Comparison of ENCODE assay signal across 23 cellular contexts in the genomic region with DNA sequence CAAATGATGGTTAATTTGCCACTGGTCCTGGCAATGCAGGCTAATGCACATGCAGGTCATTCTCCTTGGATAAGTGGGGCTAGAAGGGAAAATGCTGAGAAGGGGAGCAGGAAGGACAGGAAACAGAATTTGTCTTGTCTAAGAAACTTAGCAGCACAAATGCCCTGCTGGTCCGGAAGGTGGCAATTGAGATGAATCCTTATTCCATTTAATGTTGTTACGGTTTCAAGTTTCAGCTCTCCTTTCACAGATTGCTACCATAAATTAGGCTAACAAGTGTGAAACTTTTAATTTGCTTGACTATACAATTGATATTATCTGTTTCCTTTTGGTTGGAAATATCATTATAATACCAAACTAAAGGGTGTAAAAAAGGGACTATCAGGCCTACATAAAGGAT.
"Had no signal": no experiment of that assay in that cellular context is flagged by ENCODE, and none has a peak within 500 bp of the region (broad histone marks: within the 10 kb centered on the region; RNA-seq: fewer than 3 reads in every experiment).

No MANE protein-coding gene starts in this region.

- H3K4me3 ChIP-seq: dorsolateral prefrontal cortex, gastrocnemius medialis, left lung, prostate gland, right atrium auricular region, smooth muscle cell, stomach, thyroid gland had no signal

- H3K4me1 Mint-ChIP-seq: naive thymus-derived CD4-positive, alpha-beta T cell; stimulated activated effector memory CD8-positive, alpha-beta T cell treated with anti-CD3 and anti-CD28 coated beads, Interleukin-12 subunit alpha, Interleukin-12 subunit beta, amount 100 ng/mL, for 72 hours had no signal

- H3K4me1 ChIP-seq: gastrocnemius medialis, left lung, prostate gland, right atrium auricular region, stomach, thyroid gland had no signal

- H3K27me3 Mint-ChIP-seq: naive thymus-derived CD4-positive, alpha-beta T cell had no signal

- H3K27ac ChIP-seq: dorsolateral prefrontal cortex, gastrocnemius medialis, left lung, prostate gland, right atrium auricular region, stomach, thyroid gland had no signal

- ATAC-seq: gastrocnemius medialis; left lung; naive thymus-derived CD4-positive, alpha-beta T cell; sciatic nerve; stimulated activated effector memory CD8-positive, alpha-beta T cell treated with anti-CD3 and anti-CD28 coated beads, Interleukin-12 subunit alpha, Interleukin-12 subunit beta, amount 100 ng/mL, for 72 hours had no signal

- DNase-seq: dorsolateral prefrontal cortex; effector CD4-positive, alpha-beta T cell; foreskin fibroblast; gastrocnemius medialis; head of caudate nucleus; kidney; left lung; mesendoderm; midbrain; naive thymus-derived CD4-positive, alpha-beta T cell; nephron progenitor cell; nucleus accumbens; stimulated activated CD4-positive, alpha-beta T cell treated with anti-CD3 and anti-CD28 coated beads, Interleukin-2, amount 100 ng/mL, for 24 hours; stimulated activated CD4-positive, alpha-beta T cell treated with anti-CD3 and anti-CD28 coated beads, Interleukin-4, amount 100 ng/mL, for 24 hours; stimulated activated naive CD4-positive, alpha-beta T cell treated with Interleukin-2 at 50 U/mL for 16 hours; stomach; thyroid gland; trophoblast cell had no signal

- H3K9me3 ChIP-seq: gastrocnemius medialis, left lung, prostate gland, right atrium auricular region, stomach, thyroid gland had no signal

- H3K4me3 Mint-ChIP-seq: naive thymus-derived CD4-positive, alpha-beta T cell; nephron progenitor cell; stimulated activated effector memory CD8-positive, alpha-beta T cell treated with anti-CD3 and anti-CD28 coated beads, Interleukin-12 subunit alpha, Interleukin-12 subunit beta, amount 100 ng/mL, for 72 hours had no signal

- H3K36me3 ChIP-seq: gastrocnemius medialis, left lung, prostate gland, right atrium auricular region, stomach, thyroid gland had no signal

- H3K9me3 Mint-ChIP-seq: naive thymus-derived CD4-positive, alpha-beta T cell; nephron progenitor cell; stimulated activated effector memory CD8-positive, alpha-beta T cell treated with anti-CD3 and anti-CD28 coated beads, Interleukin-12 subunit alpha, Interleukin-12 subunit beta, amount 100 ng/mL, for 72 hours had no signal

- H3K27ac Mint-ChIP-seq: naive thymus-derived CD4-positive, alpha-beta T cell; nephron progenitor cell; stimulated activated effector memory CD8-positive, alpha-beta T cell treated with anti-CD3 and anti-CD28 coated beads, Interleukin-12 subunit alpha, Interleukin-12 subunit beta, amount 100 ng/mL, for 72 hours had no signal

- H3K27me3 ChIP-seq: gastrocnemius medialis, left lung, right atrium auricular region, thyroid gland had no signal

- H3K36me3 Mint-ChIP-seq: naive thymus-derived CD4-positive, alpha-beta T cell; stimulated activated effector memory CD8-positive, alpha-beta T cell treated with anti-CD3 and anti-CD28 coated beads, Interleukin-12 subunit alpha, Interleukin-12 subunit beta, amount 100 ng/mL, for 72 hours had no signal
